In the genomic region with DNA sequence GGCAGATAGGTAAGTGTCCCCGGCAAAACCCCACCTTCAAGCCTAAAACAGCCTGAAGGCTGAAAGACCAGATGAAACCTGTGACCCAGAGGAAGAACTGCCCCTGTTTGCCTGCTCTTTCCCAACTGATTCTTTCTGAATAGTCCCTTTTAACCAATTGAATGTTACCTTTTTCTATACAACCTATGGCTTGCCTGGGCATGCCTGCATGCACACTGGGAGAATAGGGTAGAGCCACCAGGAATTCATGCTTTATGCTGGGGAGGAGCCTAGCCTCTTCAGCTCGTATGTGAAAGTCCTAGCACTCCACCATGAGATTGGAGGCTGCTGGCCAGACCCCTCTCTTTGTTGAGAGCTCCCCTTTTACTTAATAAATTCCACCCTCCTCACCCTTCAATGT, we compare ENCODE assay signal across 29 cellular contexts.
"Had no signal": no experiment of that assay in that cellular context is flagged by ENCODE, and none has a peak within 500 bp of the region (broad histone marks: within the 10 kb centered on the region; RNA-seq: fewer than 3 reads in every experiment).

No MANE protein-coding gene starts in this region.

- H3K27ac ChIP-seq: ascending aorta, esophagus muscularis mucosa, heart right ventricle, left ventricle myocardium inferior, parathyroid adenoma, psoas muscle, sigmoid colon, stomach, thyroid gland, WERI-Rb-1 had no signal

- H3K36me3 ChIP-seq: ascending aorta, esophagus muscularis mucosa, heart right ventricle, left ventricle myocardium inferior, sigmoid colon, stomach, thyroid gland, WERI-Rb-1 had no signal

- FAIRE-seq: small intestine had no signal

- H3K4me1 ChIP-seq: ascending aorta, esophagus muscularis mucosa, heart right ventricle, left ventricle myocardium inferior, parathyroid adenoma, psoas muscle, sigmoid colon, stomach, thyroid gland had no signal

- H3K9ac ChIP-seq: parathyroid adenoma had no signal

- ATAC-seq: activated CD4-positive, CD25-positive, alpha-beta regulatory T cell treated with anti-CD3 and anti-CD28 coated beads, Interleukin-2, amount 50 U/mL, for 24 hours; effector memory CD8-positive, alpha-beta T cell; heart right ventricle; psoas muscle; stimulated activated naive B cell treated with anti-CD40 and anti-IgM and Interleukin-4, amounts not matched to agents 10 μg/mL and 1 μg/mL and 100 μg/mL, for 72 hours; T-helper 17 cell had no signal

- H3K27me3 ChIP-seq: ascending aorta, esophagus muscularis mucosa, heart right ventricle, sigmoid colon, stomach, thyroid gland had no signal

- H2AFZ ChIP-seq: parathyroid adenoma had no signal

- DNase-seq: activated CD4-positive, alpha-beta T cell treated with anti-CD3 and anti-CD28 coated beads for 48 hours; activated CD4-positive, alpha-beta T cell treated with anti-CD3 and anti-CD28 coated beads, Interleukin-2, amount 50 U/mL, for 48 hours; activated CD8-positive, alpha-beta memory T cell treated with anti-CD3 and anti-CD28 coated beads for 24 hours; activated effector memory CD4-positive, alpha-beta T cell treated with anti-CD3 and anti-CD28 coated beads, Interleukin-2, amount 50 U/mL, for 16 hours; activated naive CD4-positive, alpha-beta T cell treated with anti-CD3 and anti-CD28 coated beads for 36 hours; activated naive CD8-positive, alpha-beta T cell treated with anti-CD3 and anti-CD28 coated beads for 36 hours; caudate nucleus; cortex of kidney; effector memory CD8-positive, alpha-beta T cell; foreskin melanocyte; heart right ventricle; left ventricle myocardium inferior; naive B cell; occipital lobe; psoas muscle; sigmoid colon; small intestine; stimulated activated CD4-positive, alpha-beta T cell treated with anti-CD3 and anti-CD28 coated beads, Interleukin-1b, Interleukin-23, amount 100 ng/mL, for 48 hours; stimulated activated naive B cell treated with anti-CD40 and anti-IgM and Interleukin-4, amounts not matched to agents 10 μg/mL and 1 μg/mL and 100 μg/mL, for 72 hours; stomach; T-helper 17 cell; T1000; thyroid gland; WERI-Rb-1 had no signal

- H3K4me3 ChIP-seq: ascending aorta, esophagus muscularis mucosa, heart right ventricle, left ventricle myocardium inferior, lung, psoas muscle, sigmoid colon, stomach, thyroid gland had no signal

- H3K9me3 ChIP-seq: ascending aorta, thyroid gland had no signal

- H3K79me2 ChIP-seq: parathyroid adenoma had no signal
